Comparison of ENCODE assay signal across 20 cellular contexts in the genomic region with DNA sequence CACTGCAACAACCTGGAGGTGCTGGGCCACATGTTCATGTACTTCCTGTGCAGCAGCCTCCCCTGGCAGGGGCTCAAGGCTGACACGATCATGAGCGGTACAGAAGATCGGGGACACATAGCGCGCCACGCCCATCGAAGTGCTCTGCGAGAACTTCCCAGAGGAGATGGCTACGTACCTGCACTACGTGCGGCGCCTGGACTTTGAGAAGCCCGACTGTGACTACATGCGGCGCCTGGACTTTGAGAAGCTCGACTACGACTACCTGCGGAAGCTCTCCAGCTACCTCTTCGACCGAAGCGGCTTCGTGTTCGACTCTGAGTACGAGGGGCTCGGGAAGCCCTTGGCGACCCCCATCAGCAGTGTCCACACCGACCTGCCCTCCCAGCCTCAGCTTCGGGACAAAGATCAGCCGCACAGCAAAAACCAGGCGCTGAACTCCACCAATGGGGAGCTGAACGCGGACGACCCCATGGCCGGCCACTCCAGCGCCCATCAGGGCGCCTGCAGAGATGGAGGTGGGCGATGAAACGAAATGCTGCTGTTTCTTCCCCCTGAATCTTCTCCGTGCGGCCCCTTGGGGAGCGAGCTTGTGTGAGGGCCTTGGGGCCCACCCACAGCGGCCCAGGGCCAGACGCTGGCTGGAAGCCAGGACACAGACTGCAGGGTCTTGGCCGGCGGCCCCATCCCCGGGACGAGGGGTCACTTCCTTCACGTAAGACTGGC.
"Had no signal": no experiment of that assay in that cellular context is flagged by ENCODE, and none has a peak within 500 bp of the region (broad histone marks: within the 10 kb centered on the region; RNA-seq: fewer than 3 reads in every experiment).

No MANE protein-coding gene starts in this region.

- FAIRE-seq: colon, keratinocyte had no signal

- ATAC-seq: foreskin keratinocyte; left lung; right lobe of liver; stimulated activated effector memory CD8-positive, alpha-beta T cell treated with anti-CD3 and anti-CD28 coated beads, Interleukin-12 subunit alpha, Interleukin-12 subunit beta, amount 100 ng/mL, for 72 hours had no signal

- H3K27ac ChIP-seq: foreskin keratinocyte, left lung, prostate gland, right lobe of liver, stomach had no signal

- H3K4me3 ChIP-seq: left lung, prostate gland, right lobe of liver, smooth muscle cell, stomach had no signal

- H3K36me3 ChIP-seq: prostate gland had no signal

- H3K27me3 ChIP-seq: foreskin keratinocyte, left lung, right lobe of liver, stomach had no signal

- DNase-seq: activated CD4-positive, alpha-beta T cell treated with anti-CD3 and anti-CD28 coated beads, Interleukin-2, amount 50 U/mL, for 4 hours; activated gamma-delta T cell treated with Interleukin-2 at 50 U/mL for 16 hours; activated naive CD8-positive, alpha-beta T cell treated with anti-CD3 and anti-CD28 coated beads for 36 hours; activated T-cell treated with anti-CD3 and anti-CD28 coated beads for 4 hours; amniotic stem cell; caudate nucleus; foreskin keratinocyte; hippocampal formation; mammary epithelial cell; nephron progenitor cell; occipital lobe; stimulated activated CD4-positive, alpha-beta T cell treated with anti-CD3 and anti-CD28 coated beads, Interleukin-4, amount 100 ng/mL, for 24 hours; stomach had no signal

- H3K4me2 ChIP-seq: smooth muscle cell had no signal

- H3K4me1 ChIP-seq: foreskin keratinocyte, prostate gland, right lobe of liver had no signal

- H3K9me3 ChIP-seq: prostate gland had no signal
